ENCODE assay signal across 1 cellular context in genomic region chr22:31279821-31280496, GRCh38.
TF ChIP-seq lines count a peak whose summit lies in the region.

No MANE protein-coding gene starts in this region.

TF ChIP-seq in HCT116, 20 proteins besides CTCF, POLR2A, EP300 and RAD21 (continued from another document):
- TF ChIP-seq EZH2phosphoT487 (IDR thresholded peaks at IDR 0.05; ENCODE audit: borderline replicate concordance) (no peak), ZFX (IDR thresholded peaks at IDR 0.05) (no peak), YY1 (IDR thresholded peaks at IDR 0.05; ENCODE audit: extremely low read depth, insufficient replicate concordance, low read depth, low read length) (no peak), EZH2 (IDR thresholded peaks at IDR 0.05) (no peak), SP1 (IDR thresholded peaks at IDR 0.05; ENCODE audit: low read depth) (no peak), SRF (IDR thresholded peaks at IDR 0.05; ENCODE audit: low read depth) (no peak), JUND (IDR thresholded peaks at IDR 0.05) (no peak), POLR2AphosphoS5 (IDR thresholded peaks at IDR 0.05; ENCODE audit: low read depth, low read length) (no peak)
